In genomic region chr12:34404377-34405285, GRCh38 we compare ENCODE assay signal across 11 cellular contexts.
DNase-seq lines count a peak whose midpoint lies in the region; ATAC-seq, FAIRE-seq and TF ChIP-seq lines count a peak whose summit lies in the region.
"Had no signal": no experiment of that assay in that cellular context is flagged by ENCODE, and none has a peak within 500 bp of the region (broad histone marks: within the 10 kb centered on the region; RNA-seq: fewer than 3 reads in every experiment).

No MANE protein-coding gene starts in this region.

- ATAC-seq in right lobe of liver: no peak

- no peaks in the 10 kb centered on the region for H3K36me3 ChIP-seq in adrenal gland (replicated peaks in 1 of 2)
- no peaks in the 10 kb centered on the region for H3K36me3 ChIP-seq in right lobe of liver
- H3K36me3 ChIP-seq in testis (ENCODE audit: low read depth, missing control alignments): no peaks in the 10 kb centered on the region
- H3K36me3 ChIP-seq in small intestine (ENCODE audit: control insufficient read depth in 2 of 2, insufficient read depth in 2 of 2, low read length in 2 of 2): no peaks in the 10 kb centered on the region
- H3K36me3 ChIP-seq: thoracic aorta had no signal

- peak; percentile 6 for DNase-seq in activated T-cell treated with anti-CD3 and anti-CD28 coated beads, Interleukin-2, amount 50 U/mL, for 24 hours
- no peak for DNase-seq in activated T-cell treated with anti-CD3 and anti-CD28 coated beads for 4 hours
- DNase-seq in adrenal gland: peak in 5 of 7 donors; percentile 3 to 18 (median 6)
- DNase-seq in right lobe of liver: peak; percentile 9 to 41 (median 10)
- peak; percentile 1 for DNase-seq in testis
- DNase-seq in NOMO-1 (lab: John Stamatoyannopoulos, UW; ENCODE audit: unreplicated experiment in 2 of 2): no peak
- DNase-seq in dedifferentiated amniotic fluid mesenchymal stem cell (ENCODE audit: extremely low spot score): no peak
- DNase-seq in small intestine: no peak

- H3K27ac Mint-ChIP-seq in activated T-cell treated with anti-CD3 and anti-CD28 coated beads, Interleukin-2, amount 50 U/mL, for 24 hours: no peak overlapping the region
- H3K27ac Mint-ChIP-seq: activated T-helper 1 cell treated with anti-CD3 and anti-CD28 coated beads, Interleukin-12 subunit alpha, Interleukin-12 subunit beta, Interleukin-2, Interleukin-4 antibody, amounts not matched to agents 30 ng/mL and 10 ng/mL and 1 ng/mL, durations not matched to agents 14 hours and 24 hours and 36 hours had no signal

- TF ChIP-seq CTCF in adrenal gland (IDR thresholded peaks at IDR 0.05) (no peak), right lobe of liver (IDR thresholded peaks at IDR 0.05) (no peak), testis (IDR thresholded peaks at IDR 0.05) (no peak)

- H3K4me3 ChIP-seq in adrenal gland (no peak overlapping the region), right lobe of liver (no peak overlapping the region), testis (no peak overlapping the region), small intestine (ENCODE audit: low read depth in 1 of 2, low read length in 2 of 2) (no peak overlapping the region)
- H3K4me3 ChIP-seq: thoracic aorta had no signal

- 63 to 70% (median 66%) methylated on average over 14 to 19 of the region's 19 CpGs for WGBS in adrenal gland, 4 donors
- WGBS in right lobe of liver (ENCODE audit: insufficient coverage, low coverage, low lambda C conversion rate, missing lambda C conversion rate): 54% methylated on average over 10 of the region's 19 CpGs
- WGBS in testis, 2 donors: 53 to 56% methylated on average over 13 to 19 of the region's 19 CpGs
- 64 to 71% (median 71%) methylated on average over 19 of the region's 19 CpGs for WGBS in small intestine, 3 donors

- H3K9me3 ChIP-seq in adrenal gland (replicated peaks in 1 of 3): peaks cover 0 to 20% (median 0%) of the 10 kb centered on the region in 3 donors
- peaks cover 0 to 23% (median 0%) of the 10 kb centered on the region in 4 donors for H3K9me3 ChIP-seq in right lobe of liver
- no peaks in the 10 kb centered on the region for H3K9me3 ChIP-seq in testis
- H3K9me3 ChIP-seq in small intestine (ENCODE audit: control insufficient read depth, low read depth): peaks cover 12% of the 10 kb centered on the region

- H3K27ac ChIP-seq in adrenal gland (no peak overlapping the region), right lobe of liver (no peak overlapping the region), testis (no peak overlapping the region), small intestine (ENCODE audit: low read depth in 1 of 2, low read length in 1 of 2) (no peak overlapping the region)
- H3K27ac ChIP-seq: thoracic aorta had no signal

- H3K27me3 ChIP-seq in adrenal gland (no peaks in the 10 kb centered on the region), right lobe of liver (no peaks in the 10 kb centered on the region), testis (no peaks in the 10 kb centered on the region), small intestine (ENCODE audit: control insufficient read depth in 2 of 2, insufficient read depth in 2 of 2, low read length in 2 of 2) (no peaks in the 10 kb centered on the region)

- H3K27me3 Mint-ChIP-seq in activated T-cell treated with anti-CD3 and anti-CD28 coated beads, Interleukin-2, amount 50 U/mL, for 24 hours: no peaks in the 10 kb centered on the region

- H3K4me1 Mint-ChIP-seq in activated T-cell treated with anti-CD3 and anti-CD28 coated beads, Interleukin-2, amount 50 U/mL, for 24 hours (ENCODE audit: low read depth): no peaks in the 10 kb centered on the region

- FAIRE-seq in small intestine (lab: Jason Lieb, UNC): no peak
- FAIRE-seq: GM12892 had no signal

- intact Hi-C loops in adrenal gland (cut with DNase I) (no loop called here), right lobe of liver (cut with DNase I) (no loop called here), testis (cut with DNase I; ENCODE audit: low total_unique reads) (no loop called here)

- H3K4me3 Mint-ChIP-seq in activated T-cell treated with anti-CD3 and anti-CD28 coated beads, Interleukin-2, amount 50 U/mL, for 24 hours: no peak overlapping the region
- H3K4me3 Mint-ChIP-seq: activated T-helper 1 cell treated with anti-CD3 and anti-CD28 coated beads, Interleukin-12 subunit alpha, Interleukin-12 subunit beta, Interleukin-2, Interleukin-4 antibody, amounts not matched to agents 30 ng/mL and 10 ng/mL and 1 ng/mL, durations not matched to agents 14 hours and 24 hours and 36 hours had no signal

- peaks cover 52% of the 10 kb centered on the region for H3K9me3 Mint-ChIP-seq in activated T-cell treated with anti-CD3 and anti-CD28 coated beads, Interleukin-2, amount 50 U/mL, for 24 hours

- H3K4me1 ChIP-seq in adrenal gland (replicated peaks in 1 of 2) (no peaks in the 10 kb centered on the region), right lobe of liver (no peaks in the 10 kb centered on the region), testis (no peaks in the 10 kb centered on the region), small intestine (ENCODE audit: control insufficient read depth in 2 of 2, insufficient read depth in 1 of 2, low read depth in 1 of 2, low read length in 1 of 2) (no peaks in the 10 kb centered on the region)

- H3K36me3 Mint-ChIP-seq in activated T-cell treated with anti-CD3 and anti-CD28 coated beads, Interleukin-2, amount 50 U/mL, for 24 hours (ENCODE audit: low read depth): peaks cover 9% of the 10 kb centered on the region

- no peak for TF ChIP-seq POLR2A in adrenal gland (IDR thresholded peaks at IDR 0.05)
- no peak for TF ChIP-seq POLR2A in right lobe of liver (IDR thresholded peaks at IDR 0.05)
- no peak for TF ChIP-seq POLR2A in testis (IDR thresholded peaks at IDR 0.05)

Comparison
In these comparisons a context has a peak if more than half of its experiments do, and no peak if none do; other contexts are left out.
1. DNase-seq: peak in activated T-cell treated with anti-CD3 and anti-CD28 coated beads, Interleukin-2, amount 50 U/mL, for 24 hours (single experiment), adrenal gland (5 of 7), right lobe of liver (3 of 3) and testis (single experiment); none in activated T-cell treated with anti-CD3 and anti-CD28 coated beads for 4 hours (single experiment), NOMO-1 (0 of 2), dedifferentiated amniotic fluid mesenchymal stem cell (single experiment) and small intestine (single experiment).